1 cellular context compared by ENCODE assay signal in the genomic region with DNA sequence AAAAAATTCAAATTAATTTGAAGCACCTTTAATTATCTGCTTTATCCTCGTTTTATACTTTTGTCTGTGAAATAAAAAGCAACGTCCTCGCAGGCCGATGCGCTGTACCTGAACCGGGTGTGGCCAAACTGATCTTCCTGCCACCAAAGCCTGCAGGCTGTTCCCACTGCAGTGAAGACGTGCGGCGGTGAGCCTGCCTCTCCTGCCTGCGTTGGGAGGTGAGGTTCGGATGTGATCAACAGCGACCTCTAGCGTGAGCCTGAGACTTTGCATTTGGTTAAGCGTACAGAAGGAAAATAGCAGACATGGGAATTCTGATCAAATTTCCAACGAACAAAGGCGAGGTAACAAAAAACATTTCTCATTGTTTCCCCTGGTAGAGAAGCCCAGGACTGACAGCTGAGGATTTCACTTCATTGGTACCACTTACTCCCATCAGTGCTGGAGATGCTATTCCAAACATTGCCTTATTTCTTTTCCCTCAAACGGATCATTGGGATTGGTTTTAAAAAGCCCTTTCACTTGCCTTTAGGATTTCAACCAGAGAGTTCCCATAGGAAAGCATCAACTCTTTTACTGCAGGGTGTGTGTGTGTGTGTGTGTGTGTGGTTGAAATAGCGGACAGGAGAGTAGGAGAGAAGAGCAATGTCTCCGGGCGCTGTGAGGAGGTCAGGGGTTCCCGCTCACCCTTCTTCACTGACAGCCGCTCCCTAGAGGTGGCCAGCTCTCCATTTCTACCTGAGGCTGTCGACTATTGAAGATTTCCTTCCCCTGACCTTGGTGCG.
TF ChIP-seq lines count a peak whose summit lies in the region.

No MANE protein-coding gene starts in this region.

TF ChIP-seq in HepG2, 621 proteins besides CTCF, POLR2A, EP300 and RAD21 (continued from another document and continues in another):
- TF ChIP-seq PRMT3 (CRISPR knock-in tag; IDR thresholded peaks at IDR 0.05; ENCODE audit: borderline replicate concordance, low read depth) (no peak), ZNF790 (CRISPR knock-in tag; IDR thresholded peaks at IDR 0.05; ENCODE audit: borderline replicate concordance) (no peak), SIX1 (CRISPR knock-in tag; IDR thresholded peaks at IDR 0.05; ENCODE audit: borderline replicate concordance) (no peak), MIER2 (CRISPR knock-in tag; IDR thresholded peaks at IDR 0.05) (peak; percentile 79; the same call in 1 of the 2 replicates), THAP8 (CRISPR knock-in tag; IDR thresholded peaks at IDR 0.05; ENCODE audit: borderline replicate concordance) (no peak), KMT2A (CRISPR knock-in tag; IDR thresholded peaks at IDR 0.05) (no peak; the same call in 1 of the 2 replicates), MAFF (IDR thresholded peaks at IDR 0.05; ENCODE audit: low read depth, low read length) (no peak), ZNF142 (CRISPR knock-in tag; IDR thresholded peaks at IDR 0.05) (no peak), ZMYM4 (CRISPR knock-in tag; IDR thresholded peaks at IDR 0.05) (no peak), MXD3 (CRISPR knock-in tag; IDR thresholded peaks at IDR 0.05) (no peak), JUND (CRISPR knock-in tag; IDR thresholded peaks at IDR 0.05) (no peak), MXD1 (CRISPR knock-in tag; IDR thresholded peaks at IDR 0.05) (no peak), TBP (CRISPR knock-in tag; IDR thresholded peaks at IDR 0.05) (no peak), ESRRA (CRISPR knock-in tag; IDR thresholded peaks at IDR 0.05; ENCODE audit: low read depth) (no peak), DNMT1 (CRISPR knock-in tag; IDR thresholded peaks at IDR 0.05) (no peak), SIN3A (IDR thresholded peaks at IDR 0.05; ENCODE audit: borderline replicate concordance, low read depth, low read length) (no peak), ISL2 (CRISPR knock-in tag; IDR thresholded peaks at IDR 0.05) (no peak), MYNN (CRISPR knock-in tag; IDR thresholded peaks at IDR 0.05; ENCODE audit: low read depth) (0 out of 2 replicates have a peak, but pooled peaks have one; percentile 54), DRAP1 (CRISPR knock-in tag; IDR thresholded peaks at IDR 0.05) (peak; percentile 59; the same call in 1 of the 2 replicates), GLI4 (CRISPR knock-in tag; IDR thresholded peaks at IDR 0.05; ENCODE audit: borderline replicate concordance) (no peak), ZBTB20 (CRISPR knock-in tag; IDR thresholded peaks at IDR 0.05; ENCODE audit: borderline replicate concordance, low read depth) (no peak), SALL1 (CRISPR knock-in tag; IDR thresholded peaks at IDR 0.05) (peak; percentile 74), ZNF232 (CRISPR knock-in tag; IDR thresholded peaks at IDR 0.05; ENCODE audit: borderline replicate concordance) (no peak), AGO2 (optimal IDR thresholded peaks at IDR 0.05; ENCODE audit: low read depth, low read length) (no peak), FOXK1 (CRISPR knock-in tag; IDR thresholded peaks at IDR 0.05; ENCODE audit: borderline replicate concordance, low read depth) (peak; percentile 48; the same call in 1 of the 2 replicates), NPAS2 (CRISPR knock-in tag; IDR thresholded peaks at IDR 0.05; ENCODE audit: borderline replicate concordance) (no peak), CREBL2 (CRISPR knock-in tag; IDR thresholded peaks at IDR 0.05; ENCODE audit: borderline replicate concordance) (no peak), ZFP90 (CRISPR knock-in tag; IDR thresholded peaks at IDR 0.05; ENCODE audit: borderline replicate concordance) (no peak), BRD4 (CRISPR knock-in tag; IDR thresholded peaks at IDR 0.05) (no peak), ISX (CRISPR knock-in tag; conservative IDR thresholded peaks at IDR 0.05) (no peak), ZNF776 (CRISPR knock-in tag; IDR thresholded peaks at IDR 0.05) (no peak), PHF5A (CRISPR knock-in tag; IDR thresholded peaks at IDR 0.05; ENCODE audit: low read depth, unreplicated experiment) (peak; percentile 47), ZMYM2 (CRISPR knock-in tag; IDR thresholded peaks at IDR 0.05) (no peak), NFIB (CRISPR knock-in tag; IDR thresholded peaks at IDR 0.05; ENCODE audit: borderline replicate concordance) (no peak), ZSCAN29 (CRISPR knock-in tag; conservative IDR thresholded peaks at IDR 0.05) (no peak), ZNF329 (CRISPR knock-in tag; IDR thresholded peaks at IDR 0.05; ENCODE audit: low read depth) (no peak), GPBP1L1 (CRISPR knock-in tag; IDR thresholded peaks at IDR 0.05) (no peak), HOXA7 (CRISPR knock-in tag; IDR thresholded peaks at IDR 0.05) (no peak), PAWR (CRISPR knock-in tag; IDR thresholded peaks at IDR 0.05; ENCODE audit: borderline replicate concordance) (no peak), ZNF430 (CRISPR knock-in tag; IDR thresholded peaks at IDR 0.05) (no peak)
- TF ChIP-seq, protein P1, sequence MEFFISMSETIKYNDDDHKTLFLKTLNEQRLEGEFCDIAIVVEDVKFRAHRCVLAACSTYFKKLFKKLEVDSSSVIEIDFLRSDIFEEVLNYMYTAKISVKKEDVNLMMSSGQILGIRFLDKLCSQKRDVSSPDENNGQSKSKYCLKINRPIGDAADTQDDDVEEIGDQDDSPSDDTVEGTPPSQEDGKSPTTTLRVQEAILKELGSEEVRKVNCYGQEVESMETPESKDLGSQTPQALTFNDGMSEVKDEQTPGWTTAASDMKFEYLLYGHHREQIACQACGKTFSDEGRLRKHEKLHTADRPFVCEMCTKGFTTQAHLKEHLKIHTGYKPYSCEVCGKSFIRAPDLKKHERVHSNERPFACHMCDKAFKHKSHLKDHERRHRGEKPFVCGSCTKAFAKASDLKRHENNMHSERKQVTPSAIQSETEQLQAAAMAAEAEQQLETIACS (CRISPR knock-in tag; IDR thresholded peaks at IDR 0.05): no peak
- TF ChIP-seq, protein P2, sequence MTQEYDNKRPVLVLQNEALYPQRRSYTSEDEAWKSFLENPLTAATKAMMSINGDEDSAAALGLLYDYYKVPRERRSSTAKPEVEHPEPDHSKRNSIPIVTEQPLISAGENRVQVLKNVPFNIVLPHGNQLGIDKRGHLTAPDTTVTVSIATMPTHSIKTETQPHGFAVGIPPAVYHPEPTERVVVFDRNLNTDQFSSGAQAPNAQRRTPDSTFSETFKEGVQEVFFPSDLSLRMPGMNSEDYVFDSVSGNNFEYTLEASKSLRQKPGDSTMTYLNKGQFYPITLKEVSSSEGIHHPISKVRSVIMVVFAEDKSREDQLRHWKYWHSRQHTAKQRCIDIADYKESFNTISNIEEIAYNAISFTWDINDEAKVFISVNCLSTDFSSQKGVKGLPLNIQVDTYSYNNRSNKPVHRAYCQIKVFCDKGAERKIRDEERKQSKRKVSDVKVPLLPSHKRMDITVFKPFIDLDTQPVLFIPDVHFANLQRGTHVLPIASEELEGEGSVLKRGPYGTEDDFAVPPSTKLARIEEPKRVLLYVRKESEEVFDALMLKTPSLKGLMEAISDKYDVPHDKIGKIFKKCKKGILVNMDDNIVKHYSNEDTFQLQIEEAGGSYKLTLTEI (CRISPR knock-in tag; conservative IDR thresholded peaks at IDR 0.05): no peak
- TF ChIP-seq, protein P3, sequence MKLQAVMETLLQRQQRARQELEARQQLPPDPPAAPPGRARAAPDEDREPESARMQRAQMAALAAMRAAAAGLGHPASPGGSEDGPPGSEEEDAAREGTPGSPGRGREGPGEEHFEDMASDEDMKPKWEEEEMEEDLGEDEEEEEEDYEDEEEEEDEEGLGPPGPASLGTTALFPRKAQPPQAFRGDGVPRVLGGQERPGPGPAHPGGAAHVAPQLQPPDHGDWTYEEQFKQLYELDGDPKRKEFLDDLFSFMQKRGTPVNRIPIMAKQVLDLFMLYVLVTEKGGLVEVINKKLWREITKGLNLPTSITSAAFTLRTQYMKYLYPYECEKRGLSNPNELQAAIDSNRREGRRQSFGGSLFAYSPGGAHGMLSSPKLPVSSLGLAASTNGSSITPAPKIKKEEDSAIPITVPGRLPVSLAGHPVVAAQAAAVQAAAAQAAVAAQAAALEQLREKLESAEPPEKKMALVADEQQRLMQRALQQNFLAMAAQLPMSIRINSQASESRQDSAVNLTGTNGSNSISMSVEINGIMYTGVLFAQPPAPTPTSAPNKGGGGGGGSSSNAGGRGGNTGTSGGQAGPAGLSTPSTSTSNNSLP (IDR thresholded peaks at IDR 0.05; ENCODE audit: low read depth, low read length): 0 out of 2 replicates have a peak, but pooled peaks have one; percentile 22
- TF ChIP-seq, protein P4, sequence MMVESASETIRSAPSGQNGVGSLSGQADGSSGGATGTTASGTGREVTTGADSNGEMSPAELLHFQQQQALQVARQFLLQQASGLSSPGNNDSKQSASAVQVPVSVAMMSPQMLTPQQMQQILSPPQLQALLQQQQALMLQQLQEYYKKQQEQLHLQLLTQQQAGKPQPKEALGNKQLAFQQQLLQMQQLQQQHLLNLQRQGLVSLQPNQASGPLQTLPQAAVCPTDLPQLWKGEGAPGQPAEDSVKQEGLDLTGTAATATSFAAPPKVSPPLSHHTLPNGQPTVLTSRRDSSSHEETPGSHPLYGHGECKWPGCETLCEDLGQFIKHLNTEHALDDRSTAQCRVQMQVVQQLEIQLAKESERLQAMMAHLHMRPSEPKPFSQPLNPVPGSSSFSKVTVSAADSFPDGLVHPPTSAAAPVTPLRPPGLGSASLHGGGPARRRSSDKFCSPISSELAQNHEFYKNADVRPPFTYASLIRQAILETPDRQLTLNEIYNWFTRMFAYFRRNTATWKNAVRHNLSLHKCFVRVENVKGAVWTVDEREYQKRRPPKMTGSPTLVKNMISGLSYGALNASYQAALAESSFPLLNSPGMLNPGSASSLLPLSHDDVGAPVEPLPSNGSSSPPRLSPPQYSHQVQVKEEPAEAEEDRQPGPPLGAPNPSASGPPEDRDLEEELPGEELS (CRISPR knock-in tag; IDR thresholded peaks at IDR 0.05): no peak
